8 cellular contexts compared by ENCODE assay signal in the genomic region with DNA sequence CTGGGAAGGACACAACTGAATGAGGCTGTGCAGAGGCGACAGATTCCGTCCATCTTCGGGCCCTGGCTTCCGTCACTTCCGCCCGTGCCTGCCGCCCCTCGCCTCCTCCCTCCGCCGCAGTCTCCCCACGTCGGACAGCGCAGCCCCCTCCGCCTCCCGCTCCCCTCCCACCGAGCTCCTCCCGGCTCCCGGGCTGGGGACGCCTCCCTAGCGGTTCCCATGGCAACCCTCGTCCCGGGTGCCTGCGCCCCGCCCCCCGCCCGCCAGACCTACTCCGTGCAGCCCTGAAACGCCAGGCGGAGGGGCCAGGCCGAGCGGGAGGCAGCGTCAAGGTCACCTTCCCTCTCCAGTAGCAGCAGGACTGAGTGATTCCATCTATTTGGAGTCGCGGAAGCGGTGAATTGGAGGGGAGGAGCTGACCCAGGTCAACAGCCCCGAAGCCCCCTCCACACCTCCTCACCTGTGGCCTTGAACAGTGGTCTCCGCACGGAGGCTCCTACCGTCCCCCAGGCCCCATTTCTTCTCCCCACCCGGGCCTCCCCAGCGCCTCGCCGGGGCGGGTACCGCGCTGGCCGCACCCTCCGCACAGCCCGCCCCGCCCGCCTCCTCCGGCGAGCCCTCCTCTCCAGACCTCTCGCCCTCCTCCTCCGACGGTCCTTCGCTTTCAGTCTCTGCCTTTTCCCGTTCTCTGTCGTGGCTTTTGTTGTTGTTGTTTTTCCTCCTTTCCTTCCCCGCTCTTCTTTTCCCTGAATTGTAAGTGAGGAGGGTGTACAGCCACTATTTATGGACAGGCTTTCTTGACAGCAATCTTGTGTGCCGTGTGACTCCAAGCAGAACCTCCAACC. TPM values are rescaled to one million over a fixed set of nuclear protein-coding genes. Genes with fewer than 3 reads are reported as not detected.
DNase-seq lines count a peak whose midpoint lies in the region; ATAC-seq and TF ChIP-seq lines count a peak whose summit lies in the region.

No MANE protein-coding gene starts in this region.

- no peaks in the 10 kb centered on the region for H3K9me3 ChIP-seq in Peyer's patch
- H3K9me3 ChIP-seq in naive thymus-derived CD4-positive, alpha-beta T cell (ENCODE audit: control insufficient read depth in 2 of 3, low read length in 3 of 3) = no peaks in the 10 kb centered on the region
- H3K9me3 ChIP-seq in testis = no peaks in the 10 kb centered on the region

- peak overlapping the region; percentile 24 to 81 (median 61) for H3K27ac Mint-ChIP-seq in naive thymus-derived CD4-positive, alpha-beta T cell

- CTCF ChIA-PET in naive thymus-derived CD4-positive, alpha-beta T cell (lab: Charles Lee) = no interaction called here

- peaks cover 0 to 4% (median 0%) of the 10 kb centered on the region in 11 donors for H3K9me3 Mint-ChIP-seq in naive thymus-derived CD4-positive, alpha-beta T cell

- H3K27ac ChIP-seq in Peyer's patch (peak overlapping the region; percentile 49 to 87 (median 82)), testis (peak overlapping the region; percentile 88 to 92)
- peak overlapping the region; percentile 56 for H3K27ac ChIP-seq in naive thymus-derived CD4-positive, alpha-beta T cell (ENCODE audit: low read depth, low read length)

- H3K27me3 Mint-ChIP-seq in naive thymus-derived CD4-positive, alpha-beta T cell = peaks cover 0 to 17% (median 0%) of the 10 kb centered on the region in 5 donors

- H3K36me3 ChIP-seq in Peyer's patch = no peaks in the 10 kb centered on the region
- peaks cover 0 to 7% (median 0%) of the 10 kb centered on the region in 3 experiments for H3K36me3 ChIP-seq in naive thymus-derived CD4-positive, alpha-beta T cell (ENCODE audit: control insufficient read depth in 2 of 3, insufficient read depth in 3 of 3, low read length in 3 of 3)
- no peaks in the 10 kb centered on the region for H3K36me3 ChIP-seq in testis (ENCODE audit: low read depth, missing control alignments)

- peaks cover 0 to 23% (median 0%) of the 10 kb centered on the region in 4 donors for H3K4me1 ChIP-seq in Peyer's patch
- peaks cover 0 to 4% of the 10 kb centered on the region in 2 donors for H3K4me1 ChIP-seq in naive thymus-derived CD4-positive, alpha-beta T cell (ENCODE audit: control insufficient read depth in 2 of 2, insufficient read depth in 2 of 2, low read length in 2 of 2)
- H3K4me1 ChIP-seq in testis = peaks cover 10% of the 10 kb centered on the region

- H3K36me3 Mint-ChIP-seq in naive thymus-derived CD4-positive, alpha-beta T cell = peaks cover 0 to 5% (median 0%) of the 10 kb centered on the region in 5 donors

- WGBS in testis, 2 donors = 0 to 1% methylated on average over 30 to 58 of the region's 61 CpGs

- peak; percentile 94 for DNase-seq in G401 (ENCODE audit: low spot score)
- DNase-seq in GOT3 (lab: John Stamatoyannopoulos, UW) = peak; percentile 94
- peak; percentile 91 for DNase-seq in LHCN-M2 (ENCODE audit: low read depth)
- DNase-seq in Peyer's patch = peak; percentile 73 to 88 (median 79)
- peak; percentile 87 for DNase-seq in activated effector memory CD4-positive, alpha-beta T cell treated with anti-CD3 and anti-CD28 coated beads, Interleukin-2, amount 50 U/mL, for 16 hours
- peak; percentile 96 for DNase-seq in fibroblast of pulmonary artery (ENCODE audit: low read depth)
- peak in 5 of 9 donors; percentile 10 to 70 (median 48) for DNase-seq in naive thymus-derived CD4-positive, alpha-beta T cell
- peak; percentile 96 for DNase-seq in testis

- H3K27me3 ChIP-seq in Peyer's patch = no peaks in the 10 kb centered on the region
- no peaks in the 10 kb centered on the region for H3K27me3 ChIP-seq in naive thymus-derived CD4-positive, alpha-beta T cell (ENCODE audit: control insufficient read depth in 2 of 2, insufficient read depth in 2 of 2, low read length in 2 of 2)
- H3K27me3 ChIP-seq in testis = no peaks in the 10 kb centered on the region

- no peak for TF ChIP-seq CTCF in Peyer's patch (IDR thresholded peaks at IDR 0.05)
- no peak for TF ChIP-seq CTCF in fibroblast of pulmonary artery (IDR thresholded peaks at IDR 0.05; ENCODE audit: low read length, missing control alignments)
- peak in 1 of 3 experiments; percentile 4 for TF ChIP-seq CTCF in testis (IDR thresholded peaks at IDR 0.05)

- in situ Hi-C loops in G401 (cut with HindIII; ENCODE audit: low sequenced_read_pairs) = no loop called here

- H3K4me3 ChIP-seq in Peyer's patch (peak overlapping the region; percentile 52 to 86 (median 76)), fibroblast of pulmonary artery (replicated peaks; ENCODE audit: low read depth, low read length) (peak overlapping the region; percentile 80), testis (peak overlapping the region; percentile 57 to 89)
- peak overlapping the region; percentile 71 for H3K4me3 ChIP-seq in naive thymus-derived CD4-positive, alpha-beta T cell (ENCODE audit: low read length)

- intact Hi-C loops in naive thymus-derived CD4-positive, alpha-beta T cell (cut with micrococcal nuclease) = loop anchor here (1.0 to 2.0 kb wide), 2 partner anchors 21 kb away; no protein-coding TSS in a partner anchor
- intact Hi-C loops in testis (cut with DNase I; ENCODE audit: low total_unique reads) = no loop called here

- H3K4me3 Mint-ChIP-seq in naive thymus-derived CD4-positive, alpha-beta T cell = peak overlapping the region; percentile 85 to 98 (median 92)

- POLR2A ChIA-PET in naive thymus-derived CD4-positive, alpha-beta T cell (lab: Charles Lee) = interaction anchor here (0.6 kb wide), 2 partner anchors 50 to 149 kb away, joined by 3 read pairs; no protein-coding TSS in a partner anchor

- H3K4me1 Mint-ChIP-seq in naive thymus-derived CD4-positive, alpha-beta T cell = peaks cover 13 to 25% (median 15%) of the 10 kb centered on the region in 7 donors

- ATAC-seq in naive thymus-derived CD4-positive, alpha-beta T cell = peak; percentile 83

- TF ChIP-seq POLR2A in Peyer's patch (IDR thresholded peaks at IDR 0.05) (peak in 1 of 2 donors; percentile 32), testis (IDR thresholded peaks at IDR 0.05) (no peak)

RNA-seq across cellular contexts. Expression of gene NRSN2, which starts 1.0 kb away (rescaled TPM):
- total RNA-seq in G401 (2014; rRNA removed; shearing (Covaris generic)) = 65.9 and 70.0 TPM in 2 replicates
- total RNA-seq in LHCN-M2 (2014; rRNA removed) (59.2 and 65.6 TPM in 2 replicates), Peyer's patch (1 to 10 TPM; 2.1 to 5.5 (median 4.6) TPM), testis (10 to 100 TPM; 62.4 to 79.0 TPM)
- 74.7 TPM for polyA plus RNA-seq in LHCN-M2 (2012)
- 1 to 10 TPM in 3 of 5 experiments, under 1 TPM in 2; 0.24 to 2.1 (median 1.3) TPM for total RNA-seq in naive thymus-derived CD4-positive, alpha-beta T cell
- polyA plus RNA-seq in naive thymus-derived CD4-positive, alpha-beta T cell = 1 to 10 TPM; 1.3 to 1.8 TPM
- polyA plus RNA-seq in testis (ENCODE audit: insufficient read depth, low read depth, low replicate concordance) = 49.4 TPM

RNA-seq across cellular contexts. Expression of gene SOX12, which starts 22.5 kb away (rescaled TPM):
- total RNA-seq in G401 (2014; rRNA removed; shearing (Covaris generic)) = 9.6 and 12.4 TPM in 2 replicates
- total RNA-seq in LHCN-M2 (2014; rRNA removed) (8.2 and 9.9 TPM in 2 replicates), Peyer's patch (1 to 10 TPM; 1.4 to 7.4 (median 2.5) TPM), testis (10 to 100 TPM; 19.2 to 23.8 TPM)
- polyA plus RNA-seq in LHCN-M2 (2012) = 11.5 TPM
- 10 to 100 TPM in 3 of 5 experiments, 1 to 10 TPM in 2; 4.6 to 15.1 (median 12.3) TPM for total RNA-seq in naive thymus-derived CD4-positive, alpha-beta T cell
- 1 to 10 TPM in 1 of 2 donors, under 1 TPM in 1; 0.89 to 1.3 TPM for polyA plus RNA-seq in naive thymus-derived CD4-positive, alpha-beta T cell
- 13.4 TPM for polyA plus RNA-seq in testis (ENCODE audit: insufficient read depth, low read depth, low replicate concordance)

RNA-seq across cellular contexts. Expression of gene TRIB3, which starts 32.7 kb away (rescaled TPM):
- 12.9 and 15.6 TPM in 2 replicates for total RNA-seq in G401 (2014; rRNA removed; shearing (Covaris generic))
- total RNA-seq in LHCN-M2 (2014; rRNA removed) (1.3 and 1.6 TPM in 2 replicates), Peyer's patch (10 to 100 TPM in 2 of 4 donors, 1 to 10 TPM in 2; 8.3 to 22.7 (median 12.1) TPM), testis (1 to 10 TPM; 2.9 to 3.6 TPM)
- 2.0 TPM for polyA plus RNA-seq in LHCN-M2 (2012)
- total RNA-seq in naive thymus-derived CD4-positive, alpha-beta T cell = 10 to 100 TPM in 1 of 5 experiments, 1 to 10 TPM in 4; 2.4 to 27.7 (median 9.4) TPM
- polyA plus RNA-seq in naive thymus-derived CD4-positive, alpha-beta T cell = 10 to 100 TPM; 12.6 to 16.0 TPM
- 2.8 TPM for polyA plus RNA-seq in testis (ENCODE audit: insufficient read depth, low read depth, low replicate concordance)

RNA-seq across cellular contexts. Expression of gene ZCCHC3, which starts 50.5 kb away (rescaled TPM):
- total RNA-seq in G401 (2014; rRNA removed; shearing (Covaris generic)) = 74.3 and 75.1 TPM in 2 replicates
- total RNA-seq in LHCN-M2 (2014; rRNA removed) (14.0 and 15.9 TPM in 2 replicates), Peyer's patch (10 to 100 TPM in 3 of 4 donors, 1 to 10 TPM in 1; 9.6 to 17.3 (median 13.9) TPM), testis (10 to 100 TPM; 29.1 to 34.9 TPM)
- 9.3 TPM for polyA plus RNA-seq in LHCN-M2 (2012)
- total RNA-seq in naive thymus-derived CD4-positive, alpha-beta T cell = 10 to 100 TPM; 14.6 to 31.9 (median 27.1) TPM
- polyA plus RNA-seq in naive thymus-derived CD4-positive, alpha-beta T cell = 10 to 100 TPM in 1 of 2 donors, 1 to 10 TPM in 1; 5.6 to 15.3 TPM
- polyA plus RNA-seq in testis (ENCODE audit: insufficient read depth, low read depth, low replicate concordance) = 21.2 TPM

RNA-seq across cellular contexts. Expression of gene C20orf96, which starts 57.3 kb away (rescaled TPM):
- 1.0 and 4.5 TPM in 2 replicates for total RNA-seq in G401 (2014; rRNA removed; shearing (Covaris generic))
- total RNA-seq in LHCN-M2 (2014; rRNA removed) (2.5 and 2.8 TPM in 2 replicates), Peyer's patch (10 to 100 TPM in 2 of 4 donors, 1 to 10 TPM in 2; 6.3 to 41.3 (median 10.5) TPM), testis (10 to 100 TPM; 16.7 to 32.0 TPM)
- 4.8 TPM for polyA plus RNA-seq in LHCN-M2 (2012)
- total RNA-seq in naive thymus-derived CD4-positive, alpha-beta T cell = 1 to 10 TPM; 3.4 to 5.7 (median 4.8) TPM
- 1 to 10 TPM in 1 of 2 donors, under 1 TPM in 1; 0.86 to 1.1 TPM for polyA plus RNA-seq in naive thymus-derived CD4-positive, alpha-beta T cell
- 46.3 TPM for polyA plus RNA-seq in testis (ENCODE audit: insufficient read depth, low read depth, low replicate concordance)

Comparison
In these comparisons a context has a peak if more than half of its experiments do, and no peak if none do; other contexts are left out.
1. Peak in every context shown above with its lines: DNase-seq, ATAC-seq, H3K4me3 ChIP-seq and H3K27ac ChIP-seq.